Comparison of ENCODE assay signal across 8 cellular contexts in genomic region chr20:53580376-53581111, GRCh38. TPM values are rescaled to one million over a fixed set of nuclear protein-coding genes. Genes with fewer than 3 reads are reported as not detected.
DNase-seq lines count a peak whose midpoint lies in the region; ATAC-seq and TF ChIP-seq lines count a peak whose summit lies in the region.

No MANE protein-coding gene starts in this region.

- H3K27me3 ChIP-seq in right lobe of liver, result no peaks in the 10 kb centered on the region
- H3K27me3 ChIP-seq in tibial nerve, result no peaks in the 10 kb centered on the region

- H3K27ac Mint-ChIP-seq in activated naive CD4-positive, alpha-beta T cell treated with anti-CD3 and anti-CD28 coated beads for 36 hours, result peak overlapping the region; percentile 92
- H3K27ac Mint-ChIP-seq in activated naive CD8-positive, alpha-beta T cell, result peak overlapping the region; percentile 94

- WGBS in right lobe of liver (ENCODE audit: insufficient coverage, low coverage, low lambda C conversion rate, missing lambda C conversion rate), result 55% methylated on average over 5 of the region's 7 CpGs
- WGBS in tibial nerve, 2 donors, result 65 to 75% methylated on average over 7 of the region's 7 CpGs

- ATAC-seq in right lobe of liver (no peak), GM21737 (IDR thresholded peaks at IDR 0.05; ENCODE audit: unreplicated experiment) (no peak), GM19395 (IDR thresholded peaks at IDR 0.05; ENCODE audit: unreplicated experiment) (no peak)

- no peaks in the 10 kb centered on the region for H3K9me3 Mint-ChIP-seq in activated naive CD4-positive, alpha-beta T cell treated with anti-CD3 and anti-CD28 coated beads for 36 hours
- no peaks in the 10 kb centered on the region for H3K9me3 Mint-ChIP-seq in activated naive CD8-positive, alpha-beta T cell (ENCODE audit: low read depth)

- H3K4me1 ChIP-seq in right lobe of liver, result peaks cover 0 to 71% (median 12%) of the 10 kb centered on the region in 4 donors
- peaks cover 3 to 71% (median 47%) of the 10 kb centered on the region in 4 donors for H3K4me1 ChIP-seq in tibial nerve

- peak overlapping the region; percentile 71 for H3K4me3 Mint-ChIP-seq in activated naive CD4-positive, alpha-beta T cell treated with anti-CD3 and anti-CD28 coated beads for 36 hours
- peak overlapping the region; percentile 90 for H3K4me3 Mint-ChIP-seq in activated naive CD8-positive, alpha-beta T cell

- no peak for TF ChIP-seq EP300 in tibial nerve (IDR thresholded peaks at IDR 0.05)

- CTCF ChIA-PET in activated naive CD4-positive, alpha-beta T cell treated with anti-CD3 and anti-CD28 coated beads for 36 hours (lab: Charles Lee), result interaction anchor here (1.0 to 1.9 kb wide), 9 partner anchors 14 to 360 kb away, joined by 3 to 14 read pairs (median 3); no protein-coding TSS in a partner anchor

- H3K36me3 ChIP-seq in right lobe of liver, result peaks cover 0 to 44% (median 17%) of the 10 kb centered on the region in 4 donors
- peaks cover 2 to 46% (median 21%) of the 10 kb centered on the region in 3 donors for H3K36me3 ChIP-seq in tibial nerve

- H3K4me3 ChIP-seq in right lobe of liver (no peak overlapping the region), tibial nerve (peak overlapping the region in 1 of 4 donors; percentile 1)

- TF ChIP-seq POLR2A in right lobe of liver (IDR thresholded peaks at IDR 0.05) (no peak), tibial nerve (IDR thresholded peaks at IDR 0.05) (no peak)

- peaks cover 90% of the 10 kb centered on the region for H3K4me1 Mint-ChIP-seq in activated naive CD4-positive, alpha-beta T cell treated with anti-CD3 and anti-CD28 coated beads for 36 hours (ENCODE audit: low read depth)
- H3K4me1 Mint-ChIP-seq in activated naive CD8-positive, alpha-beta T cell (ENCODE audit: low read depth), result peaks cover 93% of the 10 kb centered on the region

- DNase-seq in activated naive CD4-positive, alpha-beta T cell treated with anti-CD3 and anti-CD28 coated beads for 36 hours, result no peak
- no peak for DNase-seq in activated naive CD4-positive, alpha-beta T cell treated with Interleukin-2 at 50 U/mL for 16 hours
- DNase-seq in right lobe of liver (no peak), tibial nerve (ENCODE audit: low spot score in 2 of 2) (no peak)
- no peak for DNase-seq in stimulated activated CD4-positive, alpha-beta T cell treated with anti-CD3 and anti-CD28 coated beads, Interleukin-12 subunit alpha, Interleukin-12 subunit beta, amount 100 ng/mL, for 4 hours

- peaks cover 54% of the 10 kb centered on the region for H3K36me3 Mint-ChIP-seq in activated naive CD4-positive, alpha-beta T cell treated with anti-CD3 and anti-CD28 coated beads for 36 hours (ENCODE audit: low read depth)
- H3K36me3 Mint-ChIP-seq in activated naive CD8-positive, alpha-beta T cell, result peaks cover 20% of the 10 kb centered on the region

- H3K27ac ChIP-seq in right lobe of liver (peak overlapping the region; percentile 67 to 80 (median 75)), tibial nerve (peak overlapping the region; percentile 35 to 84 (median 83))

- intact Hi-C loops in activated naive CD4-positive, alpha-beta T cell treated with anti-CD3 and anti-CD28 coated beads for 36 hours (cut with micrococcal nuclease), result loop anchor here (1.0 to 5.0 kb wide), 4 partner anchors 9 to 558 kb away; no protein-coding TSS in a partner anchor
- intact Hi-C loops in right lobe of liver (cut with DNase I), result no loop called here

- no peaks in the 10 kb centered on the region for H3K27me3 Mint-ChIP-seq in activated naive CD4-positive, alpha-beta T cell treated with anti-CD3 and anti-CD28 coated beads for 36 hours (ENCODE audit: low read depth)
- no peaks in the 10 kb centered on the region for H3K27me3 Mint-ChIP-seq in activated naive CD8-positive, alpha-beta T cell

- TF ChIP-seq CTCF in right lobe of liver (IDR thresholded peaks at IDR 0.05) (peak in 1 of 4 donors; percentile 22), tibial nerve (IDR thresholded peaks at IDR 0.05) (peak in 3 of 5 experiments; percentile 10 to 57 (median 46))

- H3K9me3 ChIP-seq in right lobe of liver, result no peaks in the 10 kb centered on the region
- H3K9me3 ChIP-seq in tibial nerve, result no peaks in the 10 kb centered on the region

RNA-seq across cellular contexts. Expression of gene ZNF217, which starts 13.1 kb away (rescaled TPM):
- total RNA-seq in activated naive CD4-positive, alpha-beta T cell treated with anti-CD3 and anti-CD28 coated beads for 36 hours, result 10 to 100 TPM; 37.2 to 38.3 TPM
- total RNA-seq in right lobe of liver, result 10 to 100 TPM; 11.3 to 27.1 (median 15.8) TPM
- total RNA-seq in tibial nerve, result 10 to 100 TPM; 21.4 to 24.3 (median 23.1) TPM
